17 cellular contexts compared by ENCODE assay signal in genomic region chr3:129561619-129562248, GRCh38. TPM values are rescaled to one million over a fixed set of nuclear protein-coding genes. Genes with fewer than 3 reads are reported as not detected.
A peak's percentile ranks its signal among the peaks of the same experiment; 100 is the strongest.
DNase-seq lines count a peak whose midpoint lies in the region; ATAC-seq and TF ChIP-seq lines count a peak whose summit lies in the region.
"Had no signal": no experiment of that assay in that cellular context is flagged by ENCODE, and none has a peak within 500 bp of the region (broad histone marks: within the 10 kb centered on the region; RNA-seq: fewer than 3 reads in every experiment).

No MANE protein-coding gene starts in this region.

- H4K8ac ChIP-seq in IMR-90 (ENCODE audit: low read depth in 2 of 2, low read length in 2 of 2), result peak overlapping the region; percentile 79 to 98

- no peak overlapping the region for H3K56ac ChIP-seq in IMR-90 (ENCODE audit: extremely low read depth, insufficient read depth, low read length)

- peak overlapping the region; percentile 88 for H2BK120ac ChIP-seq in IMR-90 (ENCODE audit: low read depth, low read length)

- H3K9me1 ChIP-seq in IMR-90 (ENCODE audit: insufficient read depth, low read length), result peaks cover 25% of the 10 kb centered on the region

- H3K4me1 Mint-ChIP-seq in chondrocyte (ENCODE audit: low read depth), result peaks cover 57% of the 10 kb centered on the region
- peaks cover 0 to 11% (median 7%) of the 10 kb centered on the region in 7 donors for H3K4me1 Mint-ChIP-seq in naive thymus-derived CD4-positive, alpha-beta T cell

- no peaks in the 10 kb centered on the region for H4K20me1 ChIP-seq in IMR-90 (ENCODE audit: insufficient read depth, low read length)

- H3K4me1 ChIP-seq in IMR-90 (ENCODE audit: control insufficient read depth, insufficient read depth, low read length) (peaks cover 37% of the 10 kb centered on the region), mucosa of rectum (ENCODE audit: control insufficient read depth in 2 of 2, insufficient read depth in 2 of 2, low read length in 2 of 2) (peaks cover 6 to 8% of the 10 kb centered on the region in 2 donors), suprapubic skin (peaks cover 71% of the 10 kb centered on the region)
- peaks cover 0 to 21% of the 10 kb centered on the region in 2 donors for H3K4me1 ChIP-seq in naive thymus-derived CD4-positive, alpha-beta T cell (ENCODE audit: control insufficient read depth in 2 of 2, insufficient read depth in 2 of 2, low read length in 2 of 2)

- BruUV-seq in IMR-90 (replicated peaks; lab: Mats Ljungman, UMichigan), result no TSS peak

- peak overlapping the region; percentile 100 for H3K4ac ChIP-seq in IMR-90 (ENCODE audit: low read depth, low read length)

- H2AFZ ChIP-seq in IMR-90 (replicated peaks; ENCODE audit: low read length, poor library complexity), result peak overlapping the region; percentile 91
- H2AFZ ChIP-seq: PC-9 had no signal

- intact Hi-C loops in IMR-90 (cut with micrococcal nuclease), result loop anchor here (1.0 to 5.0 kb wide), 3 partner anchors 35 to 119 kb away; partner anchors contain the start of gene IFT122
- intact Hi-C loops in naive thymus-derived CD4-positive, alpha-beta T cell (cut with micrococcal nuclease), result no loop called here

- peak overlapping the region; percentile 96 for H2AK9ac ChIP-seq in IMR-90 (replicated peaks; ENCODE audit: low read depth, low read length, poor library complexity)

- peak overlapping the region; percentile 92; the same call in 2 of the 3 replicates for H2BK15ac ChIP-seq in IMR-90 (ENCODE audit: low read depth, low read length)

- H3K4me3 Mint-ChIP-seq in chondrocyte (ENCODE audit: unreplicated experiment), result no peak overlapping the region
- H3K4me3 Mint-ChIP-seq in naive thymus-derived CD4-positive, alpha-beta T cell, result no peak overlapping the region
- H3K4me3 Mint-ChIP-seq: CD8-positive, alpha-beta T cell; natural killer cell treated with Interleukin-12 subunit alpha and Interleukin-12 subunit beta and Interleukin-15 and Interleukin-18, amount 100 ng/mL, for 72 hours had no signal

- TF ChIP-seq EP300 in suprapubic skin (IDR thresholded peaks at IDR 0.05), result no peak

- peak overlapping the region; percentile 64; the same call in 1 of the 2 replicates for H2BK20ac ChIP-seq in IMR-90 (ENCODE audit: low read depth, low read length)

- CTCF ChIA-PET in IMR-90 (lab: Yijun Ruan, JAX), result interaction anchor here (0.6 to 1.8 kb wide), 2 partner anchors 71 to 221 kb away, joined by 3 to 4 read pairs; no protein-coding TSS in a partner anchor
- CTCF ChIA-PET in naive thymus-derived CD4-positive, alpha-beta T cell (lab: Charles Lee), result no interaction called here

- H3K23ac ChIP-seq in IMR-90 (ENCODE audit: low read depth, low read length), result peak overlapping the region; percentile 94

- H3K79me1 ChIP-seq in IMR-90 (ENCODE audit: low read depth in 1 of 2, low read length in 2 of 2), result peaks cover 13 to 41% of the 10 kb centered on the region in 2 experiments; a peak in 3 of 4 replicates

- TF ChIP-seq POLR2A in IMR-90 (IDR thresholded peaks at IDR 0.05; ENCODE audit: low read depth, low read length), result no peak
- TF ChIP-seq POLR2A in suprapubic skin (IDR thresholded peaks at IDR 0.05), result no peak

- H3K27ac Mint-ChIP-seq in chondrocyte (ENCODE audit: unreplicated experiment), result peak overlapping the region; percentile 61
- H3K27ac Mint-ChIP-seq in naive thymus-derived CD4-positive, alpha-beta T cell, result no peak overlapping the region
- H3K27ac Mint-ChIP-seq: activated naive CD4-positive, alpha-beta T cell treated with anti-CD3 and anti-CD28 coated beads, Interleukin-2, amount 50 U/mL, for 72 hours; CD8-positive, alpha-beta T cell had no signal

- peak overlapping the region; percentile 86; the same call in 1 of the 2 replicates for H3K14ac ChIP-seq in IMR-90 (replicated peaks; ENCODE audit: low read depth, low read length)

- peak overlapping the region; percentile 98 for H4K5ac ChIP-seq in IMR-90 (ENCODE audit: low read depth, low read length)

- POLR2A ChIA-PET in IMR-90 (lab: Charles Lee; ENCODE audit: unreplicated experiment), result no interaction called here
- POLR2A ChIA-PET in naive thymus-derived CD4-positive, alpha-beta T cell (lab: Charles Lee), result no interaction called here

- ATAC-seq in IMR-90 (ENCODE audit: low read depth) (no peak), GM19467 (IDR thresholded peaks at IDR 0.05; ENCODE audit: unreplicated experiment) (no peak), GM18861 (IDR thresholded peaks at IDR 0.05; ENCODE audit: unreplicated experiment) (no peak)
- ATAC-seq in naive thymus-derived CD4-positive, alpha-beta T cell, result no peak
- ATAC-seq: activated naive CD4-positive, alpha-beta T cell treated with anti-CD3 and anti-CD28 coated beads, Interleukin-2, amount 50 U/mL, for 72 hours; CD8-positive, alpha-beta T cell; natural killer cell treated with Interleukin-12 subunit alpha and Interleukin-12 subunit beta and Interleukin-15 and Interleukin-18, amount 100 ng/mL, for 72 hours had no signal

- H3K9me3 Mint-ChIP-seq in chondrocyte (ENCODE audit: low read depth), result no peaks in the 10 kb centered on the region
- H3K9me3 Mint-ChIP-seq in naive thymus-derived CD4-positive, alpha-beta T cell, result no peaks in the 10 kb centered on the region
- H3K9me3 Mint-ChIP-seq: activated naive CD4-positive, alpha-beta T cell treated with anti-CD3 and anti-CD28 coated beads, Interleukin-2, amount 50 U/mL, for 72 hours; CD8-positive, alpha-beta T cell; natural killer cell treated with Interleukin-12 subunit alpha and Interleukin-12 subunit beta and Interleukin-15 and Interleukin-18, amount 100 ng/mL, for 72 hours had no signal

- no peaks in the 10 kb centered on the region for H3K27me3 ChIP-seq in IMR-90 (ENCODE audit: control insufficient read depth, insufficient read depth, low read length)
- no peaks in the 10 kb centered on the region for H3K27me3 ChIP-seq in mucosa of rectum (ENCODE audit: control insufficient read depth in 2 of 2, insufficient read depth in 2 of 2, low read length in 2 of 2)
- no peaks in the 10 kb centered on the region for H3K27me3 ChIP-seq in suprapubic skin
- H3K27me3 ChIP-seq in naive thymus-derived CD4-positive, alpha-beta T cell (ENCODE audit: control insufficient read depth in 2 of 2, insufficient read depth in 2 of 2, low read length in 2 of 2), result no peaks in the 10 kb centered on the region

- peak overlapping the region; percentile 97 for H4K91ac ChIP-seq in IMR-90 (ENCODE audit: insufficient read depth, low read depth, low read length)

- no peaks in the 10 kb centered on the region for H3K27me3 Mint-ChIP-seq in chondrocyte (ENCODE audit: low read depth)
- H3K27me3 Mint-ChIP-seq in naive thymus-derived CD4-positive, alpha-beta T cell, result peaks cover 0 to 3% (median 0%) of the 10 kb centered on the region in 5 donors
- H3K27me3 Mint-ChIP-seq: natural killer cell treated with Interleukin-12 subunit alpha and Interleukin-12 subunit beta and Interleukin-15 and Interleukin-18, amount 100 ng/mL, for 72 hours had no signal

- H3K4me2 ChIP-seq in IMR-90 (ENCODE audit: low read depth, low read length), result peak overlapping the region; percentile 39; the same call in 1 of the 2 replicates
- H3K4me2 ChIP-seq: PC-9 had no signal

- peak overlapping the region; percentile 95 for H2AK5ac ChIP-seq in IMR-90 (ENCODE audit: low read depth, low read length)

- WGBS in IMR-90 (ENCODE audit: extremely low coverage in 2 of 2, insufficient read length in 1 of 2), 2 experiments, result 94% methylated on average over 7 of the region's 18 CpGs; no CpG with 5 or more reads in 1 of the 2 experiments
- 75% methylated on average over 15 of the region's 18 CpGs for WGBS in suprapubic skin

- H3K9me3 ChIP-seq in IMR-90 (ENCODE audit: control insufficient read depth, insufficient read depth, low read length), result no peaks in the 10 kb centered on the region
- no peaks in the 10 kb centered on the region for H3K9me3 ChIP-seq in mucosa of rectum (ENCODE audit: control insufficient read depth in 2 of 2, low read length in 2 of 2)
- no peaks in the 10 kb centered on the region for H3K9me3 ChIP-seq in suprapubic skin
- H3K9me3 ChIP-seq in naive thymus-derived CD4-positive, alpha-beta T cell (ENCODE audit: control insufficient read depth in 2 of 3, low read length in 3 of 3), result no peaks in the 10 kb centered on the region

- TF ChIP-seq CTCF in IMR-90 (conservative IDR thresholded peaks at IDR 0.05; ENCODE audit: low read depth, low read length) (no peak), chondrocyte (IDR thresholded peaks at IDR 0.05) (no peak), suprapubic skin (IDR thresholded peaks at IDR 0.05) (no peak), GM20000 (IDR thresholded peaks at IDR 0.05; ENCODE audit: extremely low read depth, missing control alignments) (no peak)

- H2BK5ac ChIP-seq in IMR-90 (ENCODE audit: low read depth, low read length, poor library complexity, severe bottlenecking), result peak overlapping the region; percentile 96

- TF ChIP-seq RAD21 in IMR-90 (IDR thresholded peaks at IDR 0.05; ENCODE audit: low read length), result no peak

- H3K27ac ChIP-seq in IMR-90 (ENCODE audit: insufficient read depth, low read length), result peak overlapping the region; percentile 98
- peak overlapping the region; percentile 63 to 70 for H3K27ac ChIP-seq in mucosa of rectum (ENCODE audit: low read depth in 2 of 2, low read length in 2 of 2)
- peak overlapping the region; percentile 86 for H3K27ac ChIP-seq in suprapubic skin
- H3K27ac ChIP-seq in naive thymus-derived CD4-positive, alpha-beta T cell (ENCODE audit: low read depth, low read length), result no peak overlapping the region
- H3K27ac ChIP-seq: PC-9 had no signal

- peaks cover 45% of the 10 kb centered on the region for H3K36me3 ChIP-seq in IMR-90 (ENCODE audit: control insufficient read depth, insufficient read depth, low read length)
- peaks cover 6 to 9% of the 10 kb centered on the region in 2 donors for H3K36me3 ChIP-seq in mucosa of rectum (ENCODE audit: control insufficient read depth in 2 of 2, insufficient read depth in 2 of 2, low read length in 2 of 2)
- H3K36me3 ChIP-seq in suprapubic skin, result peaks cover 50% of the 10 kb centered on the region
- no peaks in the 10 kb centered on the region for H3K36me3 ChIP-seq in naive thymus-derived CD4-positive, alpha-beta T cell (ENCODE audit: control insufficient read depth in 2 of 3, insufficient read depth in 3 of 3, low read length in 3 of 3)

- peak overlapping the region; percentile 55 for H3K9ac ChIP-seq in IMR-90 (ENCODE audit: low read depth, low read length)
- peak overlapping the region in 1 of 2 donors; percentile 19 for H3K9ac ChIP-seq in mucosa of rectum (ENCODE audit: low read depth in 1 of 2, low read length in 2 of 2)

- H3K18ac ChIP-seq in IMR-90 (ENCODE audit: low read depth, low read length), result peak overlapping the region; percentile 95

- in situ Hi-C loops in IMR-90 (cut with MboI; ENCODE audit: low sequenced_read_pairs), result no loop called here

- DNase-seq in IMR-90, result no peak
- DNase-seq in chondrocyte (ENCODE audit: low spot score), result no peak
- DNase-seq in suprapubic skin (ENCODE audit: low spot score in 2 of 2), result no peak
- DNase-seq in naive thymus-derived CD4-positive, alpha-beta T cell, result no peak
- DNase-seq in GM20000 (ENCODE audit: low spot score), result no peak
- DNase-seq: activated CD4-positive, CD25-positive, alpha-beta regulatory T cell; CD8-positive, alpha-beta T cell; central memory CD4-positive, alpha-beta T cell; kidney glomerular epithelial cell; NCI-H2029; NCI-H524 treated with DMSO at 0.1 percent for 48 hours; PC-9 had no signal

- H3K4me3 ChIP-seq in IMR-90 (ENCODE audit: insufficient read depth, low read depth, low read length) (no peak overlapping the region), mucosa of rectum (ENCODE audit: low read length in 2 of 2) (no peak overlapping the region), suprapubic skin (no peak overlapping the region)
- H3K4me3 ChIP-seq in naive thymus-derived CD4-positive, alpha-beta T cell (ENCODE audit: low read length), result no peak overlapping the region
- H3K4me3 ChIP-seq: PC-9 had no signal

- dilution Hi-C loops in IMR-90 (cut with HindIII; ENCODE audit: low sequenced_read_pairs, unreplicated experiment), result no loop called here

- peaks cover 27% of the 10 kb centered on the region for H3K36me3 Mint-ChIP-seq in chondrocyte (ENCODE audit: low read depth)
- H3K36me3 Mint-ChIP-seq in naive thymus-derived CD4-positive, alpha-beta T cell, result peaks cover 0 to 3% (median 0%) of the 10 kb centered on the region in 5 donors
- H3K36me3 Mint-ChIP-seq: activated naive CD4-positive, alpha-beta T cell treated with anti-CD3 and anti-CD28 coated beads, Interleukin-2, amount 50 U/mL, for 72 hours; natural killer cell treated with Interleukin-12 subunit alpha and Interleukin-12 subunit beta and Interleukin-15 and Interleukin-18, amount 100 ng/mL, for 72 hours had no signal

RNA-seq across cellular contexts. Expression of gene H1-8, which starts 18.8 kb away (rescaled TPM):
- not detected in 2 replicates for total RNA-seq in IMR-90 (2012; rRNA removed)
- polyA plus RNA-seq in IMR-90 (2012; rRNA removed), result not detected in 2 replicates
- polyA plus RNA-seq in IMR-90 (2012; cell fraction: cytosol; rRNA removed), result not detected in 2 replicates
- polyA plus RNA-seq in IMR-90 (2012; cell fraction: nucleus; rRNA removed; ENCODE audit: low replicate concordance), result not detected in 2 replicates
- total RNA-seq in chondrocyte, result not detected in 3 replicates
- not detected for total RNA-seq in suprapubic skin
- not detected for total RNA-seq in naive thymus-derived CD4-positive, alpha-beta T cell
- not detected for polyA plus RNA-seq in naive thymus-derived CD4-positive, alpha-beta T cell
- total RNA-seq: activated naive CD4-positive, alpha-beta T cell treated with anti-CD3 and anti-CD28 coated beads, Interleukin-2, amount 50 U/mL, for 72 hours; CD8-positive, alpha-beta T cell; natural killer cell treated with Interleukin-12 subunit alpha and Interleukin-12 subunit beta and Interleukin-15 and Interleukin-18, amount 100 ng/mL, for 72 hours; PC-9 had no signal

RNA-seq across cellular contexts. Expression of gene RHO, which starts 33.3 kb away (rescaled TPM):
- total RNA-seq in IMR-90 (2012; rRNA removed), result not detected in 2 replicates
- polyA plus RNA-seq in IMR-90 (2012; rRNA removed), result not detected in 2 replicates
- polyA plus RNA-seq in IMR-90 (2012; cell fraction: cytosol; rRNA removed), result not detected in 2 replicates
- polyA plus RNA-seq in IMR-90 (2012; cell fraction: nucleus; rRNA removed; ENCODE audit: low replicate concordance), result 0.03 TPM in 1 of 2 replicates, not detected in the other
- not detected in 3 replicates for total RNA-seq in chondrocyte
- total RNA-seq in suprapubic skin, result not detected
- total RNA-seq in naive thymus-derived CD4-positive, alpha-beta T cell, result not detected
- not detected for polyA plus RNA-seq in naive thymus-derived CD4-positive, alpha-beta T cell
- total RNA-seq: activated naive CD4-positive, alpha-beta T cell treated with anti-CD3 and anti-CD28 coated beads, Interleukin-2, amount 50 U/mL, for 72 hours; CD8-positive, alpha-beta T cell; natural killer cell treated with Interleukin-12 subunit alpha and Interleukin-12 subunit beta and Interleukin-15 and Interleukin-18, amount 100 ng/mL, for 72 hours; PC-9 had no signal

RNA-seq across cellular contexts. Expression of gene PLXND1, which starts 44.7 kb away (rescaled TPM):
- total RNA-seq in IMR-90 (2012; rRNA removed) (19.2 and 22.5 TPM in 2 replicates), chondrocyte (267 to 284 TPM (median 270 TPM) in 3 replicates), suprapubic skin (10 to 100 TPM; 19.0 to 51.0 (median 30.8) TPM)
- 64.5 and 67.1 TPM in 2 replicates for polyA plus RNA-seq in IMR-90 (2012; rRNA removed)
- 51.4 and 55.1 TPM in 2 replicates for polyA plus RNA-seq in IMR-90 (2012; cell fraction: cytosol; rRNA removed)
- polyA plus RNA-seq in IMR-90 (2012; cell fraction: nucleus; rRNA removed; ENCODE audit: low replicate concordance), result 117 and 164 TPM in 2 replicates
- total RNA-seq in naive thymus-derived CD4-positive, alpha-beta T cell, result 10 to 100 TPM in 2 of 5 experiments, 1 to 10 TPM in 3; 1.9 to 82.5 (median 7.5) TPM
- under 1 TPM in 1 of 2 donors, not detected in 1; 0.38 TPM for polyA plus RNA-seq in naive thymus-derived CD4-positive, alpha-beta T cell
